In genomic region chr5:173114536-173114935, GRCh38 we compare ENCODE assay signal across 21 cellular contexts.
"Had no signal": no experiment of that assay in that cellular context is flagged by ENCODE, and none has a peak within 500 bp of the region (broad histone marks: within the 10 kb centered on the region; RNA-seq: fewer than 3 reads in every experiment).

No MANE protein-coding gene starts in this region.

- DNase-seq: activated CD4-positive, alpha-beta T cell treated with anti-CD3 and anti-CD28 coated beads for 48 hours; activated CD8-positive, alpha-beta T cell treated with anti-CD3 and anti-CD28 coated beads for 36 hours; activated effector memory CD4-positive, alpha-beta T cell treated with anti-CD3 and anti-CD28 coated beads, Interleukin-2, amount 50 U/mL, for 16 hours; activated T-cell treated with anti-CD3 and anti-CD28 coated beads, Interleukin-2, amount 50 U/mL, for 1 hour; amygdala; gastrocnemius medialis; head of caudate nucleus; left ventricle myocardium inferior; mesenchymal stem cell; mucosa of descending colon; naive B cell; right lobe of liver; small intestine; stimulated activated CD4-positive, alpha-beta T cell treated with anti-CD3 and anti-CD28 coated beads, Interleukin-15, amount 100 ng/mL, for 24 hours; stimulated activated CD4-positive, alpha-beta T cell treated with anti-CD3 and anti-CD28 coated beads, Interleukin-2, amount 100 ng/mL, for 48 hours had no signal

- ATAC-seq: activated CD8-positive, alpha-beta T cell treated with anti-CD3 and anti-CD28 coated beads for 36 hours; gastrocnemius medialis; mucosa of descending colon; right lobe of liver; WTC11 had no signal

- H3K4me3 Mint-ChIP-seq: activated CD8-positive, alpha-beta T cell treated with anti-CD3 and anti-CD28 coated beads for 36 hours; activated naive CD4-positive, alpha-beta T cell treated with anti-CD3 and anti-CD28 coated beads, Interleukin-2, amount 50 U/mL, for 24 hours; neural progenitor cell; type B pancreatic cell; WTC11 had no signal

- H3K9me3 ChIP-seq: gastrocnemius medialis, right lobe of liver, testis had no signal

- H3K36me3 Mint-ChIP-seq: WTC11 had no signal

- H2AFZ ChIP-seq: neural progenitor cell had no signal

- H3K9me3 Mint-ChIP-seq: activated naive CD4-positive, alpha-beta T cell treated with anti-CD3 and anti-CD28 coated beads, Interleukin-2, amount 50 U/mL, for 24 hours; type B pancreatic cell had no signal

- H3K27me3 Mint-ChIP-seq: activated CD8-positive, alpha-beta T cell treated with anti-CD3 and anti-CD28 coated beads for 36 hours; activated naive CD4-positive, alpha-beta T cell treated with anti-CD3 and anti-CD28 coated beads, Interleukin-2, amount 50 U/mL, for 24 hours; naive B cell; type B pancreatic cell had no signal

- H3K4me1 Mint-ChIP-seq: neural progenitor cell had no signal

- H3K27ac Mint-ChIP-seq: neural progenitor cell, type B pancreatic cell, WTC11 had no signal

- H3K27me3 ChIP-seq: cardiac muscle cell, gastrocnemius medialis, neural progenitor cell, right lobe of liver, testis had no signal

- H3K4me2 ChIP-seq: neural progenitor cell had no signal

- H3K9ac ChIP-seq: neural progenitor cell had no signal

- H3K4me1 ChIP-seq: gastrocnemius medialis, left ventricle myocardium inferior, neural progenitor cell, right lobe of liver, testis had no signal

- H3K27ac ChIP-seq: cardiac muscle cell, gastrocnemius medialis, left ventricle myocardium inferior, neural progenitor cell, right lobe of liver had no signal

- H3K4me3 ChIP-seq: cardiac muscle cell, gastrocnemius medialis, left ventricle myocardium inferior, mucosa of descending colon, neural progenitor cell, right lobe of liver, testis had no signal
